Comparison of ENCODE assay signal across 1 cellular context in the genomic region with DNA sequence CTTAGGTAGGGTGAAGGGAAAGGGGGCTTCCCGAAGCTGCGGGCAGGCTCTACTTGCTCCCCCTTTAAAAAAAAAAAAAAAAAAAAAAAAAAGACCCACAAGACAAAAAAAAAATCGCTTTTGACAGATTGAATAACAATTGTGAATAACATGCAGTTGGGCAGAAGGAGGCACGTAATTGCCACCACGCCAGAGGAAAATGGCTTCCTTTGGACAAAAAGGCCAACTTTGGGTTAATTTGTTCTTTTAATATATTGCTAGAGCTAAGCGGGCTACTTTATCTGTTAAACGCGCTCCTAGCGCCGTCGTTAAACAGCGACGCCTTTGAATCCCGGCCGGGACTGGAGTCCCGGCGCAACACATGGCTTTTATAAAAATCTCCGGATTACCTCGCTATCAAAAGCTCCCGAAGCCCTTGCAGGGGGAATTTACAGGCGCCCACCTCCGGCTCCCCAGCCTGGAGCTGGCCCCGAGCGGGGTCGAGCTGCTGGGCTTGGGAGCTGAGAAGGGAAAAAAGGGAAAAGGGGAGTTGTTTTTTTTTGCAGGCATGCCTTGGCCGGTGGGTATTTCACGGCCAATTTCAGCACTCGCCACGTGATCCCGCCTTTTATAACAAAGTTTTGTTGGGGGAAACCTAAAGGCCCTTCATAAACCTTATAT.
TF ChIP-seq lines count a peak whose summit lies in the region.

No MANE protein-coding gene starts in this region.

TF ChIP-seq in H1, 55 proteins besides CTCF, POLR2A, EP300 and RAD21:
- TF ChIP-seq RNF2 (IDR thresholded peaks at IDR 0.05; ENCODE audit: borderline replicate concordance, low read depth, low read length, missing control alignments, poor library complexity, severe bottlenecking) (peak; percentile 99), TCF12 (IDR thresholded peaks at IDR 0.05; ENCODE audit: low read depth, low read length) (no peak), EZH2 (IDR thresholded peaks at IDR 0.05; ENCODE audit: low read depth, low read length, severe bottlenecking) (peak; percentile 95), TAF1 (IDR thresholded peaks at IDR 0.05; ENCODE audit: low read depth, low read length) (no peak), CBX8 (IDR thresholded peaks at IDR 0.05; ENCODE audit: borderline replicate concordance, low read depth, low read length) (peak; percentile 95; the same call in 1 of the 2 replicates)
